ENCODE assay signal across 8 cellular contexts in genomic region chr22:50399751-50400331, GRCh38. TPM values are rescaled to one million over a fixed set of nuclear protein-coding genes. Genes with fewer than 3 reads are reported as not detected.
DNase-seq lines count a peak whose midpoint lies in the region; ATAC-seq, FAIRE-seq and TF ChIP-seq lines count a peak whose summit lies in the region.

No MANE protein-coding gene starts in this region.

- H2BK20ac ChIP-seq in H1 (ENCODE audit: low read length) = no peak overlapping the region

- no peak overlapping the region for H2BK12ac ChIP-seq in H1 (ENCODE audit: low read depth, low read length)

- CTCF ChIA-PET in H1 (lab: Charles Lee; ENCODE audit: partially characterized antibody) = interaction anchor here (0.7 to 2.3 kb wide), 20 partner anchors 8 to 292 kb away, joined by 3 to 10 read pairs (median 4); partner anchors contain the start of gene HDAC10

- H2BK5ac ChIP-seq in H1 (ENCODE audit: low read depth, low read length) = no peak overlapping the region

- H4K5ac ChIP-seq in H1 (ENCODE audit: insufficient read length, low read depth, low read length) = no peak overlapping the region

- H3K27ac Mint-ChIP-seq in CD4-positive, CD25-positive, alpha-beta regulatory T cell = peak overlapping the region; percentile 61 to 89 (median 87)
- H3K27ac Mint-ChIP-seq in T-helper 2 cell treated with Interferon-gamma antibody and Interleukin-4, amounts not matched to agents 5 μg/mL and 100 μg/mL, for 36 hours = peak overlapping the region; percentile 60

- H2BK15ac ChIP-seq in H1 (ENCODE audit: low read length) = no peak overlapping the region

- no peak overlapping the region for H2AFZ ChIP-seq in H1 (ENCODE audit: low read length)

- H3K79me1 ChIP-seq in H1 (ENCODE audit: low read depth, low read length) = peaks cover 2% of the 10 kb centered on the region; the same call in 1 of the 2 replicates

- no peak overlapping the region for H3K18ac ChIP-seq in H1 (ENCODE audit: extremely low read depth, low read length)

- peak in 2 of 3 donors; percentile 10 to 20 for DNase-seq in CD4-positive, CD25-positive, alpha-beta regulatory T cell
- DNase-seq in HFF-Myc (ENCODE audit: extremely low read depth, low read depth) (no peak), H1 (ENCODE audit: low read depth in 1 of 2, low spot score in 2 of 2) (peak; percentile 21 to 72), midbrain (lab: John Stamatoyannopoulos, UW) (peak; percentile 71), posterior vena cava (ENCODE audit: low spot score) (no peak)
- peak; percentile 13 for DNase-seq in T-helper 2 cell treated with Interferon-gamma antibody and Interleukin-4, amounts not matched to agents 5 μg/mL and 100 μg/mL, for 36 hours (ENCODE audit: low spot score)
- no peak for DNase-seq in activated CD4-positive, CD25-positive, alpha-beta regulatory T cell (lab: John Stamatoyannopoulos, UW)

- no peaks in the 10 kb centered on the region for H3K23me2 ChIP-seq in H1 (ENCODE audit: low read depth, low read length)

- no peak overlapping the region for H3K4me3 ChIP-seq in CD4-positive, CD25-positive, alpha-beta regulatory T cell (ENCODE audit: low read depth, low read length)
- no peak overlapping the region for H3K4me3 ChIP-seq in HFF-Myc (replicated peaks; ENCODE audit: low read depth, low read length)
- no peak overlapping the region for H3K4me3 ChIP-seq in H1 (ENCODE audit: extremely low read depth in 1 of 4, insufficient read depth in 2 of 4, low read depth in 3 of 4, low read length in 4 of 4)

- intact Hi-C loops in posterior vena cava (cut with DNase I) = no loop called here

- H3K36me3 Mint-ChIP-seq in CD4-positive, CD25-positive, alpha-beta regulatory T cell = peaks cover 11% of the 10 kb centered on the region
- peaks cover 29% of the 10 kb centered on the region for H3K36me3 Mint-ChIP-seq in T-helper 2 cell treated with Interferon-gamma antibody and Interleukin-4, amounts not matched to agents 5 μg/mL and 100 μg/mL, for 36 hours (ENCODE audit: low read depth)

- peak; percentile 32 to 58; a peak in 3 of 4 replicates for TF ChIP-seq RAD21 in H1 (IDR thresholded peaks at IDR 0.05 in 1 of 2, conservative IDR thresholded peaks at IDR 0.05 in 1 of 2; ENCODE audit: low read depth in 2 of 2, low read length in 2 of 2)

- no peaks in the 10 kb centered on the region for H3K4me1 ChIP-seq in CD4-positive, CD25-positive, alpha-beta regulatory T cell (ENCODE audit: control insufficient read depth, insufficient read depth, low read length, poor library complexity, severe bottlenecking)
- H3K4me1 ChIP-seq in H1 (replicated peaks in 1 of 4; ENCODE audit: control insufficient read depth in 3 of 4, insufficient read depth in 4 of 4, low read length in 3 of 4) = peaks cover 0 to 13% (median 3%) of the 10 kb centered on the region in 4 experiments; a peak in 5 of 7 replicates

- H3K23ac ChIP-seq in H1 (ENCODE audit: insufficient read length) = no peak overlapping the region

- peak in 1 of 2 donors; percentile 65 for ATAC-seq in CD4-positive, CD25-positive, alpha-beta regulatory T cell (ENCODE audit: low read depth in 2 of 2)
- ATAC-seq in HG02759 (IDR thresholded peaks at IDR 0.05; ENCODE audit: unreplicated experiment) = no peak

- no peak overlapping the region for H3K14ac ChIP-seq in H1 (ENCODE audit: insufficient read length)

- H4K8ac ChIP-seq in H1 (ENCODE audit: extremely low read depth, insufficient read depth, low read length) = no peak overlapping the region

- H3K4me3 Mint-ChIP-seq in CD4-positive, CD25-positive, alpha-beta regulatory T cell = peak overlapping the region in 1 of 4 donors; percentile 4
- H3K4me3 Mint-ChIP-seq in T-helper 2 cell treated with Interferon-gamma antibody and Interleukin-4, amounts not matched to agents 5 μg/mL and 100 μg/mL, for 36 hours = no peak overlapping the region

- H3K27me3 Mint-ChIP-seq in CD4-positive, CD25-positive, alpha-beta regulatory T cell = no peaks in the 10 kb centered on the region
- no peaks in the 10 kb centered on the region for H3K27me3 Mint-ChIP-seq in T-helper 2 cell treated with Interferon-gamma antibody and Interleukin-4, amounts not matched to agents 5 μg/mL and 100 μg/mL, for 36 hours (ENCODE audit: low read depth)

- TF ChIP-seq POLR2A in H1 (IDR thresholded peaks at IDR 0.05; ENCODE audit: control extremely low read depth in 1 of 2, low read depth in 2 of 2, low read length in 2 of 2) = no peak

- no peak overlapping the region for H3K4ac ChIP-seq in H1 (replicated peaks; ENCODE audit: insufficient read length, low read depth, low read length)

- no peak overlapping the region for H3K56ac ChIP-seq in H1 (replicated peaks; ENCODE audit: insufficient read length, low read depth, low read length)

- no peaks in the 10 kb centered on the region for H3K79me2 ChIP-seq in H1 (ENCODE audit: control insufficient read depth in 1 of 2, insufficient read depth in 2 of 2, low read length in 2 of 2)

- H3K9me3 Mint-ChIP-seq in CD4-positive, CD25-positive, alpha-beta regulatory T cell = no peaks in the 10 kb centered on the region
- no peaks in the 10 kb centered on the region for H3K9me3 Mint-ChIP-seq in T-helper 2 cell treated with Interferon-gamma antibody and Interleukin-4, amounts not matched to agents 5 μg/mL and 100 μg/mL, for 36 hours

- H3K9me3 ChIP-seq in CD4-positive, CD25-positive, alpha-beta regulatory T cell (ENCODE audit: control insufficient read depth in 2 of 2, low read length in 2 of 2) = no peaks in the 10 kb centered on the region
- no peaks in the 10 kb centered on the region for H3K9me3 ChIP-seq in H1 (ENCODE audit: insufficient read depth in 2 of 2, low read depth in 1 of 2, low read length in 1 of 2)

- 75% methylated on average over 8 of the region's 8 CpGs; no CpG with 5 or more reads in 1 of the 2 experiments for WGBS in H1 (ENCODE audit: extremely low coverage in 1 of 2, insufficient coverage in 1 of 2, insufficient read length in 1 of 2, insufficient replicate concordance in 2 of 2, low coverage in 1 of 2, low lambda C conversion rate in 2 of 2, missing lambda C conversion rate in 1 of 2), 2 experiments

- H3K9ac ChIP-seq in H1 (replicated peaks in 1 of 4; ENCODE audit: extremely low read depth in 1 of 4, low read depth in 3 of 4, low read length in 3 of 4) = no peak overlapping the region; a peak in 1 of 7 replicates

- no peak for FAIRE-seq in H1 (lab: Jason Lieb, UNC)

- no peak overlapping the region for H2AK5ac ChIP-seq in H1 (ENCODE audit: low read depth, low read length)

- peaks cover 24% of the 10 kb centered on the region for H3K36me3 ChIP-seq in CD4-positive, CD25-positive, alpha-beta regulatory T cell (ENCODE audit: control insufficient read depth, insufficient read depth, low read length)
- peaks cover 0 to 3% (median 1%) of the 10 kb centered on the region in 4 experiments; a peak in 4 of 8 replicates for H3K36me3 ChIP-seq in H1 (ENCODE audit: control insufficient read depth in 2 of 4, insufficient read depth in 4 of 4, low read length in 3 of 4)

- no peak overlapping the region for H4K91ac ChIP-seq in H1 (replicated peaks; ENCODE audit: insufficient read length, low read length)

- no peak overlapping the region for H3K4me2 ChIP-seq in H1 (ENCODE audit: insufficient read depth in 1 of 2, low read depth in 2 of 2, low read length in 2 of 2)

- TF ChIP-seq CTCF in HFF-Myc (IDR thresholded peaks at IDR 0.05; ENCODE audit: low read depth, low read length, missing control alignments) (peak; percentile 55), H1 (IDR thresholded peaks at IDR 0.05; ENCODE audit: control extremely low read depth in 1 of 3, insufficient read depth in 1 of 3, low read depth in 1 of 3, low read length in 3 of 3) (peak; percentile 76 to 97 (median 93))

- peaks cover 4 to 33% (median 21%) of the 10 kb centered on the region in 4 donors for H3K4me1 Mint-ChIP-seq in CD4-positive, CD25-positive, alpha-beta regulatory T cell
- H3K4me1 Mint-ChIP-seq in T-helper 2 cell treated with Interferon-gamma antibody and Interleukin-4, amounts not matched to agents 5 μg/mL and 100 μg/mL, for 36 hours (ENCODE audit: low read depth) = peaks cover 21% of the 10 kb centered on the region

- H4K20me1 ChIP-seq in H1 (replicated peaks in 1 of 2; ENCODE audit: control insufficient read depth in 1 of 2, insufficient read depth in 2 of 2, low read length in 2 of 2) = peaks cover 0 to 5% of the 10 kb centered on the region in 2 experiments

- POLR2A ChIA-PET in H1 (lab: Charles Lee; ENCODE audit: partially characterized antibody) = interaction anchor here (1.0 kb wide), 1 partner anchor 31 kb away, joined by 3 read pairs; no protein-coding TSS in a partner anchor

- H2BK120ac ChIP-seq in H1 (replicated peaks; ENCODE audit: low read depth, low read length) = no peak overlapping the region

- no peak for TF ChIP-seq EP300 in H1 (IDR thresholded peaks at IDR 0.05; ENCODE audit: borderline replicate concordance in 1 of 2, low read depth in 2 of 2, low read length in 2 of 2)

- H3K27ac ChIP-seq in CD4-positive, CD25-positive, alpha-beta regulatory T cell (ENCODE audit: insufficient read depth, low read length, poor library complexity, severe bottlenecking) = no peak overlapping the region
- no peak overlapping the region for H3K27ac ChIP-seq in H1 (ENCODE audit: low read depth, low read length)

- no peaks in the 10 kb centered on the region for H3K27me3 ChIP-seq in CD4-positive, CD25-positive, alpha-beta regulatory T cell (ENCODE audit: control insufficient read depth, insufficient read depth, low read length)
- H3K27me3 ChIP-seq in H1 (replicated peaks in 1 of 4; ENCODE audit: control insufficient read depth in 3 of 4, extremely low read depth in 1 of 4, insufficient read depth in 3 of 4, low read length in 3 of 4) = no peaks in the 10 kb centered on the region

TF ChIP-seq in H1, 55 proteins besides CTCF, POLR2A, EP300 and RAD21 (continues in another document):
- TF ChIP-seq MAFK (IDR thresholded peaks at IDR 0.05; ENCODE audit: low read depth, low read length) = no peak
- no peak for TF ChIP-seq CHD2 (IDR thresholded peaks at IDR 0.05; ENCODE audit: low read length)
- TF ChIP-seq MAX (IDR thresholded peaks at IDR 0.05) = peak; percentile 70

RNA-seq across cellular contexts. Expression of gene PPP6R2, which starts 56.7 kb away (rescaled TPM):
- total RNA-seq in CD4-positive, CD25-positive, alpha-beta regulatory T cell = 85.7 TPM
- polyA plus RNA-seq in CD4-positive, CD25-positive, alpha-beta regulatory T cell = 10 to 100 TPM; 15.9 to 19.4 (median 17.2) TPM
- 32.2 and 32.3 TPM in 2 replicates for total RNA-seq in H1 (2021; fragmentation: NEBNext Ultra II Directional; extraction: Animal tissue kit (Norgen Biotek cat#: 25700))
- 25.0 and 33.1 TPM in 2 replicates for polyA plus RNA-seq in H1 (2011; rRNA removed)
- polyA plus RNA-seq in H1 (2011; cell fraction: cytosol; rRNA removed) = 34.4 TPM
- 140 TPM for polyA plus RNA-seq in H1 (2011; cell fraction: nucleus; rRNA removed)
- polyA plus RNA-seq in H1 (2012, experiment 1 of 2) = 24.5 to 41.1 TPM (median 35.3 TPM) in 4 replicates
- polyA plus RNA-seq in H1 (2012, experiment 2 of 2) = 25.1 TPM
- polyA plus RNA-seq in H1 (2013, experiment 1 of 2) = 17.9 TPM
- polyA plus RNA-seq in H1 (2013, experiment 2 of 2) = 16.7 TPM
- polyA minus RNA-seq in H1 (2011; rRNA and poly(A)+ RNA removed) = 30.2 and 31.7 TPM in 2 replicates
- 23.9 TPM for polyA minus RNA-seq in H1 (2011; cell fraction: cytosol; rRNA and poly(A)+ RNA removed)
- 34.9 TPM for polyA minus RNA-seq in H1 (2011; cell fraction: nucleus; rRNA and poly(A)+ RNA removed)
- total RNA-seq in posterior vena cava = 10 to 100 TPM; 35.3 to 36.0 TPM

Comparison
In these comparisons a context has a peak if more than half of its experiments do, and no peak if none do; other contexts are left out.
1. DNase-seq: peak in CD4-positive, CD25-positive, alpha-beta regulatory T cell (2 of 3), T-helper 2 cell treated with Interferon-gamma antibody and Interleukin-4, amounts not matched to agents 5 μg/mL and 100 μg/mL, for 36 hours (single experiment), H1 (2 of 2) and midbrain (single experiment); none in HFF-Myc (single experiment), posterior vena cava (single experiment) and activated CD4-positive, CD25-positive, alpha-beta regulatory T cell (0 of 4).